ENCODE assay signal across 8 cellular contexts in genomic region chr20:62121776-62122658, GRCh38. TPM values are rescaled to one million over a fixed set of nuclear protein-coding genes. Genes with fewer than 3 reads are reported as not detected.
DNase-seq lines count a peak whose midpoint lies in the region; ATAC-seq and TF ChIP-seq lines count a peak whose summit lies in the region.

Gene LSM14B, plus strand, starts transcription at chr20:62122475. Its CDS starts 192 bp downstream, at chr20:62122667.

- H3K4me1 ChIP-seq in BLaER1, result peaks cover 82% of the 10 kb centered on the region
- H3K4me1 ChIP-seq in colonic mucosa, result peaks cover 5% of the 10 kb centered on the region

- H3K36me3 Mint-ChIP-seq in activated CD4-positive, alpha-beta T cell treated with anti-CD3 and anti-CD28 coated beads, Interleukin-2, amount 10 ng/mL, durations not matched to agents 24 days and 14 days (ENCODE audit: low read depth), result peaks cover 33% of the 10 kb centered on the region

- H3K4me1 Mint-ChIP-seq in activated CD4-positive, alpha-beta T cell treated with anti-CD3 and anti-CD28 coated beads, Interleukin-2, amount 10 ng/mL, durations not matched to agents 24 days and 14 days, result peaks cover 28% of the 10 kb centered on the region

- H3K9me3 Mint-ChIP-seq in activated CD4-positive, alpha-beta T cell treated with anti-CD3 and anti-CD28 coated beads, Interleukin-2, amount 10 ng/mL, durations not matched to agents 24 days and 14 days, result no peaks in the 10 kb centered on the region

- H4K20me1 ChIP-seq in BLaER1, result peaks cover 42% of the 10 kb centered on the region

- DNase-seq in NCI-H526 treated with DMSO at 0.1 percent for 48 hours (lab: John Stamatoyannopoulos, UW), result peak; percentile 96
- peak; percentile 98 for DNase-seq in activated CD4-positive, alpha-beta T cell treated with anti-CD3 and anti-CD28 coated beads, Interleukin-2, amount 10 ng/mL, durations not matched to agents 24 days and 14 days
- peak; percentile 94 for DNase-seq in colonic mucosa
- peak; percentile 93 to 96 for DNase-seq in left colon
- peak; percentile 98 to 99 for DNase-seq in stimulated activated CD4-positive, alpha-beta T cell treated with anti-CD3 and anti-CD28 coated beads, Interleukin-1b, Interleukin-23, amount 100 ng/mL, for 4 hours (ENCODE audit: low read depth in 2 of 2)

- H3K4me3 Mint-ChIP-seq in activated CD4-positive, alpha-beta T cell treated with anti-CD3 and anti-CD28 coated beads, Interleukin-2, amount 10 ng/mL, durations not matched to agents 24 days and 14 days, result peak within 1 kb of the TSS; percentile 88

- H3K27me3 ChIP-seq in BLaER1 (no peaks in the 10 kb centered on the region), colonic mucosa (no peaks in the 10 kb centered on the region)

- H3K9me3 ChIP-seq in BLaER1 (no peaks in the 10 kb centered on the region), colonic mucosa (no peaks in the 10 kb centered on the region)

- peak within 1 kb of the TSS; percentile 96 for H3K27ac Mint-ChIP-seq in activated CD4-positive, alpha-beta T cell treated with anti-CD3 and anti-CD28 coated beads, Interleukin-2, amount 10 ng/mL, durations not matched to agents 24 days and 14 days

- H3K4me2 ChIP-seq in BLaER1, result peak within 1 kb of the TSS; percentile 99

- peak within 1 kb of the TSS; percentile 95 for H3K9ac ChIP-seq in BLaER1
- H3K9ac ChIP-seq in colonic mucosa (ENCODE audit: low read depth in 2 of 2, low read length in 2 of 2), result peak within 1 kb of the TSS; percentile 72 to 79

- peaks cover 29% of the 10 kb centered on the region for H3K36me3 ChIP-seq in BLaER1
- H3K36me3 ChIP-seq in colonic mucosa, result peaks cover 14% of the 10 kb centered on the region

- H3K27ac ChIP-seq in BLaER1 (peak within 1 kb of the TSS; percentile 97), colonic mucosa (peak within 1 kb of the TSS; percentile 93)

- TF ChIP-seq CTCF in colonic mucosa (IDR thresholded peaks at IDR 0.05), result no peak

- intact Hi-C loops in activated CD4-positive, alpha-beta T cell treated with anti-CD3 and anti-CD28 coated beads, Interleukin-2, amount 10 ng/mL, durations not matched to agents 24 days and 14 days (cut with micrococcal nuclease), result loop anchor here (1.0 to 5.0 kb wide), 6 partner anchors 21 to 265 kb away; partner anchors contain the start of genes OSBPL2, PSMA7, RPS21 and SS18L1
- intact Hi-C loops in colonic mucosa (cut with DNase I) (no loop called here), left colon (cut with DNase I, micrococcal nuclease) (loop anchor here in 1 of 2 donors (5.0 kb wide), 1 partner anchor 55 kb away; the partner anchor contains the start of gene TAF4)

- H3K27me3 Mint-ChIP-seq in activated CD4-positive, alpha-beta T cell treated with anti-CD3 and anti-CD28 coated beads, Interleukin-2, amount 10 ng/mL, durations not matched to agents 24 days and 14 days, result no peaks in the 10 kb centered on the region

- H3K4me3 ChIP-seq in BLaER1, result peak within 1 kb of the TSS; percentile 94
- peak within 1 kb of the TSS; percentile 78 for H3K4me3 ChIP-seq in colonic mucosa

- ATAC-seq in GM19328 (IDR thresholded peaks at IDR 0.05; ENCODE audit: unreplicated experiment) (peak; percentile 83), HG03469 (IDR thresholded peaks at IDR 0.05; ENCODE audit: unreplicated experiment) (peak; percentile 64), left colon (peak; percentile 81)

RNA-seq across cellular contexts. Expression of gene LSM14B, which starts in this region (rescaled TPM):
- 44.0 and 45.3 TPM in 2 replicates for total RNA-seq in activated CD4-positive, alpha-beta T cell treated with anti-CD3 and anti-CD28 coated beads, Interleukin-2, amount 10 ng/mL, durations not matched to agents 24 days and 14 days
- total RNA-seq in colonic mucosa (10 to 100 TPM; 38.6 to 38.8 TPM), left colon (10 to 100 TPM; 33.0 to 36.3 TPM)

Comparison
In these comparisons a context has a peak if more than half of its experiments do, and no peak if none do; other contexts are left out.
1. Peak in every context shown above with its lines: DNase-seq, ATAC-seq, H3K4me3 ChIP-seq and H3K27ac ChIP-seq.